1 cellular context compared by ENCODE assay signal in the genomic region with DNA sequence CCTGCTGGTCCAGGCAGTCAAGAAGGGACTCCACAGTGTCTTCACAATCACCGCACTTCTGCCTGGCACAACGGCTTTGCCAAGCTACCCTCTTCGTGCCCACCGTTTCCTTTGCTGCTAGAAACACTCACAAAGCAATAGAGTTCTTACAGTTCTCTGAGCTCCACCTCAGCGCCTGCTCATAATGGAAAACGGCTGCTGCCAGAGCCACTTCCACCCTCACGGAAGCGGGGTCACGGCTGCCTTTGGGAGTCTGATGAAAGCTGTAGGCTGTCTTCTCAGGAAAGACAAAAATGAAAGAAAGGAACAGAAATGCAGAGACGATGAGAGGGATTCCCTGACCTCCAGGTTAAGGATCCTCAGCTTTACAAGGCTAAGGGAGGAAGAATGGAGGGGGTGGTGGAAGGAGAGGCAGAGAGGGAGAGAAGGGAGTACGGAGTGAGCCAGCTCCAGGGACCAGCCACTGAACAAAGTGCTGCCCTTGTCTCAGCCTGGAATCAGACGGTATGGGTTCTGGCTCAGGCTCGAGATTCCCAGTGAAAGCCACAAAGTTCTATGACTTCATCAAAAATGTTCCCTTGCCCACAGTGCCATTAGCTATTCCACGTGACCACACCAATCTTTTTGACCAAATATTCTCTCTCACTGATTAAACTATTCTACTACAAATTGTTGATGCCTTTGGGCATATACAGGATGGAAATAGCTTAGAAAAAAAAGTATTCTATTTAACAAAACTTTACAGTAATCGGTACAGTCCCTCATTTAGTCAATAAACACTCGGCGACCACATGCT. TPM values are rescaled to one million over a fixed set of nuclear protein-coding genes. Genes with fewer than 3 reads are reported as not detected.
"Had no signal": no experiment of that assay in that cellular context is flagged by ENCODE, and none has a peak within 500 bp of the region (broad histone marks: within the 10 kb centered on the region; RNA-seq: fewer than 3 reads in every experiment).

No MANE protein-coding gene starts in this region.

RNA-seq across cellular contexts. Expression of a gene that starts 58.8 kb away (rescaled TPM):
- polyA plus RNA-seq: keratinocyte had no signal
